In the genomic region with DNA sequence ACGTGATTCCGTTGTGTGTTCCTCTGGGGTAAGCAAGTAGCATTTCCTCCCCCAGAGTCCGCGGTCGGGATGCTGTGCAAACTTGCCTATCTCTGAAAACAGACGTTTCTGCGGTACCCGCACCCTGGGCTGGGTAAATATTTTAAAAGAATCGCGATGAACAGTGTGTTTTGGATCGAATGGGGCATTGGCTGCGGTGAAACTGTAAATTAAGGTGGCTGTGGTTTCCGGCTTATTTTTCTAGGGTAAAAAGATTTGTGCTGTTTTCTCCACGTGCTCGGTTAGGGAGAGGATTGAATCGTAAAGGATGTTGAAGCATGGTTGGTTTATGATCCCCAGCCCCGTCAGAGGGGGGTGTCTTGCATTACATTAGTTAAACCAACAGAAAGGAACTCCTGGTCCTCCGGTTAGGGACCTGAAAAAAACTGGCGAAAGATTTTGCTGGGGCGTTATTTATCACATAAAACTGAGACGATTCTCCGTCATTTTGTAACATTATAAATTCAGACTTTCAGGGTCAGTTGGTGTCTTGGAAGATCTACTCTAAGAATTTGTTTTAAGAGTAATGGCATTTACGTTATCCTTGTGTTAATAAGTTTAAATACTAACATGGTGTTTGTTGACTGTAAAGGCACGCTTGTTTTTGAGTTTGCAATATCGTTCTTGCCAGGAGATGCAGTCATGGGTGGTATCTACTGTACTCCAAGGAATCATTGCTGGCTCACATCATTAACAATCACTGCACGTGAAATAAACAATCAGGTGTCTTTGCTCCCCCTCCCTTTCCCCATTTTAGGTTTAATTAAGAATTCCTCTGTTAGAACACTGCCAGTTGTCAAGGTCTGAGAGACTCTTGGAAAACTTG, we compare ENCODE assay signal across 7 cellular contexts. TPM values are rescaled to one million over a fixed set of nuclear protein-coding genes. Genes with fewer than 3 reads are reported as not detected.
DNase-seq lines count a peak whose midpoint lies in the region; ATAC-seq and TF ChIP-seq lines count a peak whose summit lies in the region.

No MANE protein-coding gene starts in this region.

- no peaks in the 10 kb centered on the region for H3K36me3 ChIP-seq in IMR-90 (ENCODE audit: control insufficient read depth, insufficient read depth, low read length)

- H3K4me1 ChIP-seq in IMR-90 (ENCODE audit: control insufficient read depth, insufficient read depth, low read length), result peaks cover 7% of the 10 kb centered on the region

- peaks cover 0 to 2% (median 0%) of the 10 kb centered on the region in 9 donors for H3K9me3 Mint-ChIP-seq in naive thymus-derived CD8-positive, alpha-beta T cell

- peak overlapping the region in 1 of 10 donors; percentile 11 for H3K27ac Mint-ChIP-seq in naive thymus-derived CD8-positive, alpha-beta T cell

- TF ChIP-seq POLR2A in IMR-90 (IDR thresholded peaks at IDR 0.05; ENCODE audit: low read depth, low read length), result no peak

- H3K79me1 ChIP-seq in IMR-90 (ENCODE audit: low read depth in 1 of 2, low read length in 2 of 2), result peaks cover 16 to 22% of the 10 kb centered on the region in 2 experiments

- peaks cover 11 to 25% (median 23%) of the 10 kb centered on the region in 4 donors for H3K4me1 Mint-ChIP-seq in naive thymus-derived CD8-positive, alpha-beta T cell

- H3K18ac ChIP-seq in IMR-90 (ENCODE audit: low read depth, low read length), result peak overlapping the region; percentile 27; the same call in 1 of the 2 replicates

- peak overlapping the region; percentile 62 for H3K4ac ChIP-seq in IMR-90 (ENCODE audit: low read depth, low read length)

- intact Hi-C loops in IMR-90 (cut with micrococcal nuclease), result loop anchor here (10.0 kb wide), 1 partner anchor 447 kb away; the partner anchor contains the start of genes ABCE1 and ANAPC10

- POLR2A ChIA-PET in IMR-90 (lab: Charles Lee; ENCODE audit: unreplicated experiment) (no interaction called here), GM10248 (lab: Yijun Ruan, JAX) (no interaction called here)
- POLR2A ChIA-PET in naive thymus-derived CD8-positive, alpha-beta T cell (lab: Charles Lee), result no interaction called here

- peak overlapping the region; percentile 16; the same call in 1 of the 2 replicates for H4K91ac ChIP-seq in IMR-90 (ENCODE audit: insufficient read depth, low read depth, low read length)

- H3K27me3 Mint-ChIP-seq in naive thymus-derived CD8-positive, alpha-beta T cell, result peaks cover 34 to 54% (median 38%) of the 10 kb centered on the region in 5 donors

- 0 out of 2 replicates have a peak overlapping the region, but pooled peaks have one; percentile 9 for H3K56ac ChIP-seq in IMR-90 (ENCODE audit: extremely low read depth, insufficient read depth, low read length)

- CTCF ChIA-PET in IMR-90 (lab: Yijun Ruan, JAX) (no interaction called here), GM10248 (lab: Yijun Ruan, JAX) (no interaction called here)

- DNase-seq in IMR-90 (peak; percentile 51), middle frontal gyrus (ENCODE audit: extremely low spot score, low spot score) (no peak), GM10248 (ENCODE audit: extremely low spot score) (no peak), NCI-H2107 treated with DMSO at 0.1 percent for 48 hours (lab: John Stamatoyannopoulos, UW; ENCODE audit: unreplicated experiment) (no peak)
- peak in 2 of 10 donors; percentile 7 to 25 for DNase-seq in naive thymus-derived CD8-positive, alpha-beta T cell

- H3K9me1 ChIP-seq in IMR-90 (ENCODE audit: insufficient read depth, low read length), result peaks cover 4% of the 10 kb centered on the region

- BruUV-seq in IMR-90 (replicated peaks; lab: Mats Ljungman, UMichigan), result no TSS peak

- peak overlapping the region in 1 of 2 experiments; percentile 51; a peak in 1 of 4 replicates for H4K8ac ChIP-seq in IMR-90 (ENCODE audit: low read depth in 2 of 2, low read length in 2 of 2)

- H3K4me2 ChIP-seq in IMR-90 (ENCODE audit: low read depth, low read length), result peak overlapping the region; percentile 94

- TF ChIP-seq CTCF in IMR-90 (conservative IDR thresholded peaks at IDR 0.05; ENCODE audit: low read depth, low read length), result no peak
- no peak for TF ChIP-seq CTCF in GM10248 (IDR thresholded peaks at IDR 0.05; ENCODE audit: control extremely low read depth, extremely low read depth, low read depth, missing control alignments)

- H3K4me3 ChIP-seq in IMR-90 (ENCODE audit: insufficient read depth, low read depth, low read length), result peak overlapping the region; percentile 88

- H2AK5ac ChIP-seq in IMR-90 (ENCODE audit: low read depth, low read length), result no peak overlapping the region

- H2BK120ac ChIP-seq in IMR-90 (ENCODE audit: low read depth, low read length), result no peak overlapping the region; the same call in 1 of the 2 replicates

- no peaks in the 10 kb centered on the region for H3K9me3 ChIP-seq in IMR-90 (ENCODE audit: control insufficient read depth, insufficient read depth, low read length)

- no peaks in the 10 kb centered on the region for H4K20me1 ChIP-seq in IMR-90 (ENCODE audit: insufficient read depth, low read length)

- peak overlapping the region; percentile 66 for H3K14ac ChIP-seq in IMR-90 (replicated peaks; ENCODE audit: low read depth, low read length)

- dilution Hi-C loops in IMR-90 (cut with HindIII; ENCODE audit: low sequenced_read_pairs, unreplicated experiment), result no loop called here

- peak overlapping the region; percentile 70; the same call in 1 of the 2 replicates for H3K23ac ChIP-seq in IMR-90 (ENCODE audit: low read depth, low read length)

- H2BK5ac ChIP-seq in IMR-90 (ENCODE audit: low read depth, low read length, poor library complexity, severe bottlenecking), result no peak overlapping the region

- H2BK20ac ChIP-seq in IMR-90 (ENCODE audit: low read depth, low read length), result peak overlapping the region; percentile 3; the same call in 1 of the 2 replicates

- no peak overlapping the region for H4K5ac ChIP-seq in IMR-90 (ENCODE audit: low read depth, low read length)

- no peak overlapping the region for H3K27ac ChIP-seq in IMR-90 (ENCODE audit: insufficient read depth, low read length)
- H3K27ac ChIP-seq in cingulate gyrus (ENCODE audit: low read depth, low read length), result peak overlapping the region; percentile 57

- H2AFZ ChIP-seq in IMR-90 (replicated peaks; ENCODE audit: low read length, poor library complexity), result peak overlapping the region; percentile 81

- no peaks in the 10 kb centered on the region for H3K27me3 ChIP-seq in IMR-90 (ENCODE audit: control insufficient read depth, insufficient read depth, low read length)

- no peak for TF ChIP-seq RAD21 in IMR-90 (IDR thresholded peaks at IDR 0.05; ENCODE audit: low read length)

- in situ Hi-C loops in IMR-90 (cut with MboI; ENCODE audit: low sequenced_read_pairs), result no loop called here

- H2AK9ac ChIP-seq in IMR-90 (replicated peaks; ENCODE audit: low read depth, low read length, poor library complexity), result peak overlapping the region; percentile 73

- H3K4me3 Mint-ChIP-seq in naive thymus-derived CD8-positive, alpha-beta T cell, result peak overlapping the region; percentile 7 to 87 (median 84)

- ATAC-seq in GM19351 (IDR thresholded peaks at IDR 0.05; ENCODE audit: unreplicated experiment), result peak; percentile 27
- ATAC-seq in IMR-90 (ENCODE audit: low read depth), result peak; percentile 10; the same call in 1 of the 2 replicates
- peak; percentile 14 to 40 for ATAC-seq in naive thymus-derived CD8-positive, alpha-beta T cell

- 40% methylated on average over 1 of the region's 26 CpGs; no CpG with 5 or more reads in 1 of the 2 experiments for WGBS in IMR-90 (ENCODE audit: extremely low coverage in 2 of 2, insufficient read length in 1 of 2), 2 experiments

- H3K9ac ChIP-seq in IMR-90 (ENCODE audit: low read depth, low read length), result peak overlapping the region; percentile 53; the same call in 1 of the 2 replicates

- H3K36me3 Mint-ChIP-seq in naive thymus-derived CD8-positive, alpha-beta T cell, result peaks cover 0 to 7% (median 0%) of the 10 kb centered on the region in 3 donors

- H2BK15ac ChIP-seq in IMR-90 (ENCODE audit: low read depth, low read length), result no peak overlapping the region; the same call in 2 of the 3 replicates

TF ChIP-seq in IMR-90, 13 proteins besides CTCF, POLR2A, EP300 and RAD21:
- TF ChIP-seq FOS (IDR thresholded peaks at IDR 0.05; ENCODE audit: low read depth, low read length), result no peak
- 0 out of 2 replicates have a peak, but pooled peaks have one; percentile 48 for TF ChIP-seq MXI1 (IDR thresholded peaks at IDR 0.05; ENCODE audit: borderline replicate concordance, low read depth, low read length)
- no peak for TF ChIP-seq MAZ (IDR thresholded peaks at IDR 0.05; ENCODE audit: borderline replicate concordance, low read depth, low read length)
TF ChIP-seq in IMR-90: peak in this region for 1.

RNA-seq across cellular contexts. Expression of gene HHIP, which starts 1.4 kb away (rescaled TPM):
- total RNA-seq in IMR-90 (2012; rRNA removed), result 6.6 and 8.6 TPM in 2 replicates
- polyA plus RNA-seq in IMR-90 (2012; rRNA removed), result 7.8 and 9.6 TPM in 2 replicates
- polyA plus RNA-seq in IMR-90 (2012; cell fraction: cytosol; rRNA removed), result 2.6 and 3.4 TPM in 2 replicates
- 1.2 and 3.9 TPM in 2 replicates for polyA plus RNA-seq in IMR-90 (2012; cell fraction: nucleus; rRNA removed; ENCODE audit: low replicate concordance)
- total RNA-seq in naive thymus-derived CD8-positive, alpha-beta T cell, result not detected
- not detected for polyA plus RNA-seq in naive thymus-derived CD8-positive, alpha-beta T cell
